Comparison of ENCODE assay signal across 2 cellular contexts in genomic region chr6:89311530-89311852, GRCh38.
TF ChIP-seq lines count a peak whose summit lies in the region.

No MANE protein-coding gene starts in this region.

TF ChIP-seq in GM23338, 12 proteins besides CTCF, POLR2A, EP300 and RAD21:
- TF ChIP-seq STAT1 (IDR thresholded peaks at IDR 0.05; ENCODE audit: unreplicated experiment), result no peak

TF ChIP-seq in K562, 482 proteins besides CTCF, POLR2A, EP300 and RAD21:
- TF ChIP-seq ETV1 (tag; conservative IDR thresholded peaks at IDR 0.05; ENCODE audit: low read depth) (no peak), HDAC2 (IDR thresholded peaks at IDR 0.05) (no peak), CAMTA2 (CRISPR knock-in tag; conservative IDR thresholded peaks at IDR 0.05) (no peak), POLR2G (IDR thresholded peaks at IDR 0.05; ENCODE audit: low read depth, low read length) (no peak), NFIX (CRISPR knock-in tag; IDR thresholded peaks at IDR 0.05; ENCODE audit: low read depth) (no peak), ZBTB1 (CRISPR knock-in tag; IDR thresholded peaks at IDR 0.05; ENCODE audit: borderline replicate concordance, low read depth) (no peak), ZSCAN29 (IDR thresholded peaks at IDR 0.05) (no peak), IRF1 (CRISPR knock-in tag; IDR thresholded peaks at IDR 0.05; ENCODE audit: borderline replicate concordance) (no peak), ID3 (CRISPR knock-in tag; IDR thresholded peaks at IDR 0.05) (no peak), ID3 (tag; IDR thresholded peaks at IDR 0.05) (no peak), SLC30A9 (CRISPR knock-in tag; IDR thresholded peaks at IDR 0.05) (no peak)
